ENCODE assay signal across 22 cellular contexts in genomic region chr18:42107287-42108045, GRCh38.
"Had no signal": no experiment of that assay in that cellular context is flagged by ENCODE, and none has a peak within 500 bp of the region (broad histone marks: within the 10 kb centered on the region; RNA-seq: fewer than 3 reads in every experiment).

No MANE protein-coding gene starts in this region.

- H3K27me3 Mint-ChIP-seq: activated naive CD4-positive, alpha-beta T cell treated with anti-CD3 and anti-CD28 coated beads, Interleukin-2, amount 10 ng/mL, durations not matched to agents 7 days and 5 days; natural killer cell treated with Interleukin-12 subunit alpha and Interleukin-12 subunit beta and Interleukin-15 and Interleukin-18, amount 100 ng/mL, for 72 hours; T-cell; type B pancreatic cell had no signal

- H3K4me1 Mint-ChIP-seq: activated naive CD4-positive, alpha-beta T cell treated with anti-CD3 and anti-CD28 coated beads, Interleukin-2, amount 10 ng/mL, durations not matched to agents 7 days and 5 days; T-cell had no signal

- FAIRE-seq: keratinocyte had no signal

- DNase-seq: activated CD4-positive, alpha-beta T cell treated with anti-CD3 and anti-CD28 coated beads for 4 hours; activated CD4-positive, alpha-beta T cell treated with anti-CD3 and anti-CD28 coated beads, Interleukin-2, amount 50 U/mL, for 48 hours; activated CD4-positive, CD25-positive, alpha-beta regulatory T cell; activated CD8-positive, alpha-beta memory T cell treated with anti-CD3 and anti-CD28 coated beads, Interleukin-2, amount 50 U/mL, for 48 hours; activated naive CD4-positive, alpha-beta T cell treated with anti-CD3 and anti-CD28 coated beads, Interleukin-2, amount 10 ng/mL, durations not matched to agents 7 days and 5 days; activated T-cell treated with anti-CD3 and anti-CD28 coated beads, Interleukin-2, amount 50 U/mL, for 4 hours; amygdala; effector CD4-positive, alpha-beta T cell; erythroblast; foreskin fibroblast; left colon; nucleus accumbens; sigmoid colon; stimulated activated CD4-positive, alpha-beta T cell treated with anti-CD3 and anti-CD28 coated beads, Interleukin-2, amount 100 ng/mL, for 48 hours; stimulated activated CD8-positive, alpha-beta memory T cell treated with anti-CD3 and anti-CD28 coated beads, Interleukin-4, amount 100 ng/mL, for 48 hours; stimulated activated naive CD4-positive, alpha-beta T cell; T-cell; testis had no signal

- H3K4me1 ChIP-seq: sigmoid colon, testis had no signal

- H3K9me3 Mint-ChIP-seq: activated naive CD4-positive, alpha-beta T cell treated with anti-CD3 and anti-CD28 coated beads, Interleukin-2, amount 10 ng/mL, durations not matched to agents 7 days and 5 days; activated T-cell treated with anti-CD3 and anti-CD28 coated beads, Interleukin-2, amount 50 U/mL, for 4 hours; memory B cell; natural killer cell treated with Interleukin-12 subunit alpha and Interleukin-12 subunit beta and Interleukin-15 and Interleukin-18, amount 100 ng/mL, for 72 hours; type B pancreatic cell had no signal

- H3K4me3 Mint-ChIP-seq: activated naive CD4-positive, alpha-beta T cell treated with anti-CD3 and anti-CD28 coated beads, Interleukin-2, amount 10 ng/mL, durations not matched to agents 7 days and 5 days; activated T-cell treated with anti-CD3 and anti-CD28 coated beads, Interleukin-2, amount 50 U/mL, for 4 hours; memory B cell; natural killer cell treated with Interleukin-12 subunit alpha and Interleukin-12 subunit beta and Interleukin-15 and Interleukin-18, amount 100 ng/mL, for 72 hours; T-cell; type B pancreatic cell had no signal

- ATAC-seq: activated T-cell treated with anti-CD3 and anti-CD28 coated beads, Interleukin-2, amount 50 U/mL, for 4 hours; left colon; natural killer cell treated with Interleukin-12 subunit alpha and Interleukin-12 subunit beta and Interleukin-15 and Interleukin-18, amount 100 ng/mL, for 72 hours; T-cell had no signal

- H3K27ac Mint-ChIP-seq: activated naive CD4-positive, alpha-beta T cell treated with anti-CD3 and anti-CD28 coated beads, Interleukin-2, amount 10 ng/mL, durations not matched to agents 7 days and 5 days; memory B cell; natural killer cell treated with Interleukin-12 subunit alpha and Interleukin-12 subunit beta and Interleukin-15 and Interleukin-18, amount 100 ng/mL, for 72 hours; T-cell; type B pancreatic cell had no signal

- H3K36me3 ChIP-seq: sigmoid colon had no signal

- H3K4me3 ChIP-seq: sigmoid colon, testis had no signal

- H3K27ac ChIP-seq: sigmoid colon, testis had no signal

- H3K9me3 ChIP-seq: sigmoid colon, testis had no signal

- H3K36me3 Mint-ChIP-seq: activated naive CD4-positive, alpha-beta T cell treated with anti-CD3 and anti-CD28 coated beads, Interleukin-2, amount 10 ng/mL, durations not matched to agents 7 days and 5 days; memory B cell; natural killer cell treated with Interleukin-12 subunit alpha and Interleukin-12 subunit beta and Interleukin-15 and Interleukin-18, amount 100 ng/mL, for 72 hours; T-cell; type B pancreatic cell had no signal

- H3K27me3 ChIP-seq: sigmoid colon, testis had no signal
